12 cellular contexts compared by ENCODE assay signal in the genomic region with DNA sequence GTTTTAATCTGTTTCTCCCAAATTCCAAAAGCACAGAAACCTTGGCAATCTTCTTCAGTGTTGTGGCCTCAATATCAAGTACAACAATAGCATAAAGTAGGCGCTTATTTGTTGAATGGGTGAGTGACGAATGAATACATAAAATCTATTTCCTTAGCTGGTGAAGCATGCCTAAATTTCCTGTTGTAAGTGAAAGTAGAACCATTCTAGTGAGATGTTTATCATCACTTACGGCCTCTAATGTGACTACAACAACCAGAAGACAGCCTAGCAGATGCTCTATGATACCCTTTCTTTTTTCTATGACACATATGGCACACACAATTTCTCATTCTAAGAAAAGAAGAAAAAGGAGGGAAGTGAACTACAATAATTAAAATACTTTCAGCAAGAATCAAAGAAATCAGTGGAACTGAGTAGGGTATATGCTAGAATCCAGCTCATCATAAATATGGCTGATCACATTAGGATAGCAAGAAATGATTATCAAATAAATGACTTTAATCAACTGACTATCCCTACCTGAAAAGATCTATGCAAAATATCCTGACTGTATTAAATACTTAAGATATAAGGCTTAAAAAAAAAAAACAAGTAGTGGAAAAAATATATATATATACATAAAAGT.
DNase-seq lines count a peak whose midpoint lies in the region; ATAC-seq and TF ChIP-seq lines count a peak whose summit lies in the region.
"Had no signal": no experiment of that assay in that cellular context is flagged by ENCODE, and none has a peak within 500 bp of the region (broad histone marks: within the 10 kb centered on the region; RNA-seq: fewer than 3 reads in every experiment).

No MANE protein-coding gene starts in this region.

- H3K4me3 ChIP-seq in HAP-1 (no peak overlapping the region), dorsolateral prefrontal cortex (no peak overlapping the region)
- H3K4me3 ChIP-seq: Peyer's patch had no signal

- H3K9me3 ChIP-seq in HAP-1: no peaks in the 10 kb centered on the region
- H3K9me3 ChIP-seq: Peyer's patch had no signal

- peaks cover 37% of the 10 kb centered on the region for H3K4me1 Mint-ChIP-seq in activated naive CD4-positive, alpha-beta T cell treated with anti-CD3 and anti-CD28 coated beads, Interleukin-2, amount 50 U/mL, for 24 hours
- peaks cover 14% of the 10 kb centered on the region for H3K4me1 Mint-ChIP-seq in activated naive CD8-positive, alpha-beta T cell treated with anti-CD3 and anti-CD28 coated beads, Interleukin-2, amount 10 ng/mL, durations not matched to agents 7 days and 5 days

- peaks cover 15% of the 10 kb centered on the region for H3K36me3 Mint-ChIP-seq in activated naive CD4-positive, alpha-beta T cell treated with anti-CD3 and anti-CD28 coated beads, Interleukin-2, amount 50 U/mL, for 24 hours
- peaks cover 19% of the 10 kb centered on the region for H3K36me3 Mint-ChIP-seq in activated naive CD8-positive, alpha-beta T cell treated with anti-CD3 and anti-CD28 coated beads, Interleukin-2, amount 10 ng/mL, durations not matched to agents 7 days and 5 days

- in situ Hi-C loops in HAP-1 (cut with MboI; ENCODE audit: low sequenced_read_pairs): no loop called here

- H3K27me3 ChIP-seq in HAP-1 (ENCODE audit: low read depth) (no peaks in the 10 kb centered on the region), dorsolateral prefrontal cortex (no peaks in the 10 kb centered on the region)
- H3K27me3 ChIP-seq: Peyer's patch had no signal

- DNase-seq in activated naive CD4-positive, alpha-beta T cell treated with anti-CD3 and anti-CD28 coated beads, Interleukin-2, amount 50 U/mL, for 16 hours: no peak
- DNase-seq in activated naive CD8-positive, alpha-beta T cell treated with anti-CD3 and anti-CD28 coated beads, Interleukin-2, amount 10 ng/mL, durations not matched to agents 7 days and 5 days: no peak
- DNase-seq in ureter (ENCODE audit: low spot score): no peak
- no peak for DNase-seq in HAP-1 (ENCODE audit: low spot score in 2 of 2)
- DNase-seq in dorsolateral prefrontal cortex: no peak
- DNase-seq: activated CD8-positive, alpha-beta memory T cell treated with anti-CD3 and anti-CD28 coated beads, Interleukin-2, amount 50 U/mL, for 4 hours; Peyer's patch had no signal

- intact Hi-C loops in dorsolateral prefrontal cortex (cut with DNase I): loop anchor here in 1 of 2 donors (5.0 kb wide), 1 partner anchor 870 kb away; no protein-coding TSS in a partner anchor

- POLR2A ChIA-PET in activated naive CD8-positive, alpha-beta T cell treated with anti-CD3 and anti-CD28 coated beads, Interleukin-2, amount 10 ng/mL, durations not matched to agents 7 days and 5 days (lab: Charles Lee): interaction anchor here (0.6 to 2.0 kb wide), 4 partner anchors 67 to 875 kb away, joined by 3 to 8 read pairs (median 4); a partner anchor contains a TSS

- peak overlapping the region; percentile 68 for H3K4me3 Mint-ChIP-seq in activated naive CD4-positive, alpha-beta T cell treated with anti-CD3 and anti-CD28 coated beads, Interleukin-2, amount 50 U/mL, for 24 hours
- H3K4me3 Mint-ChIP-seq in activated naive CD8-positive, alpha-beta T cell treated with anti-CD3 and anti-CD28 coated beads, Interleukin-2, amount 10 ng/mL, durations not matched to agents 7 days and 5 days: peak overlapping the region; percentile 80
- H3K4me3 Mint-ChIP-seq: CD14-positive monocyte had no signal

- peak overlapping the region in 1 of 59 donors; percentile 11 for H3K27ac ChIP-seq in dorsolateral prefrontal cortex
- H3K27ac ChIP-seq: epithelial cell of prostate had no signal

- peak overlapping the region; percentile 90 for H3K27ac Mint-ChIP-seq in activated naive CD4-positive, alpha-beta T cell treated with anti-CD3 and anti-CD28 coated beads, Interleukin-2, amount 50 U/mL, for 24 hours
- H3K27ac Mint-ChIP-seq in activated naive CD8-positive, alpha-beta T cell treated with anti-CD3 and anti-CD28 coated beads, Interleukin-2, amount 10 ng/mL, durations not matched to agents 7 days and 5 days: peak overlapping the region; percentile 94

- no peaks in the 10 kb centered on the region for H3K36me3 ChIP-seq in HAP-1 (replicated peaks)

- no peak for TF ChIP-seq CTCF in dorsolateral prefrontal cortex (IDR thresholded peaks at IDR 0.05 in 54 of 56, conservative IDR thresholded peaks at IDR 0.05 in 2 of 56; ENCODE audit: low read depth in 1 of 56, partially characterized antibody in 56 of 56)

- H3K27me3 Mint-ChIP-seq in activated naive CD4-positive, alpha-beta T cell treated with anti-CD3 and anti-CD28 coated beads, Interleukin-2, amount 50 U/mL, for 24 hours: no peaks in the 10 kb centered on the region
- no peaks in the 10 kb centered on the region for H3K27me3 Mint-ChIP-seq in activated naive CD8-positive, alpha-beta T cell treated with anti-CD3 and anti-CD28 coated beads, Interleukin-2, amount 10 ng/mL, durations not matched to agents 7 days and 5 days

- H3K9me3 Mint-ChIP-seq in activated naive CD4-positive, alpha-beta T cell treated with anti-CD3 and anti-CD28 coated beads, Interleukin-2, amount 50 U/mL, for 24 hours: no peaks in the 10 kb centered on the region
- H3K9me3 Mint-ChIP-seq in activated naive CD8-positive, alpha-beta T cell treated with anti-CD3 and anti-CD28 coated beads, Interleukin-2, amount 10 ng/mL, durations not matched to agents 7 days and 5 days: no peaks in the 10 kb centered on the region
- H3K9me3 Mint-ChIP-seq: CD14-positive monocyte had no signal

- peaks cover 17% of the 10 kb centered on the region for H3K4me1 ChIP-seq in HAP-1
- H3K4me1 ChIP-seq: Peyer's patch had no signal

- ATAC-seq in HG03097 (IDR thresholded peaks at IDR 0.05; ENCODE audit: low FRiP score, unreplicated experiment) (peak; percentile 73), HG02798 (IDR thresholded peaks at IDR 0.05; ENCODE audit: poor library complexity, unreplicated experiment) (no peak)
- peak; percentile 97 for ATAC-seq in activated naive CD8-positive, alpha-beta T cell treated with anti-CD3 and anti-CD28 coated beads, Interleukin-2, amount 10 ng/mL, durations not matched to agents 7 days and 5 days (ENCODE audit: low read depth)
